ENCODE assay signal across 9 cellular contexts in the genomic region with DNA sequence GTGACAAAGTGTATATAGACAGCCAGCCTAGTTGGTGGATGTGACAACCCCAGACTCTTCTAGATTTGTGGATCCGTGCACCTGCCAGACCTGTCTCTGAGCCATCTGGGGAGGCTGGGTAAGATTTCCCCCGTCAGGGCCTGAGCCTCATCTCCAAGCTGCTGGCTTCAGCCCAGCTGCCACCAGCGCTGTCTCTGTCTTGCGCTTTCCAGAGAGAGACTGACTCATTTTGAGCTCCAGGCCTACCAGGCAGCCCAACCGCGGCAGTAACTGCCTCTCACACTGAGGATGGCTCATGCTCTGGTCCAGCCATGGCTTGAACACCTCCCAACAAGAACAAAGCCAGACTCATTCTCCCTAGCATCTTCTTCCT. TPM values are rescaled to one million over a fixed set of nuclear protein-coding genes. Genes with fewer than 3 reads are reported as not detected.
A peak's percentile ranks its signal among the peaks of the same experiment; 100 is the strongest.
DNase-seq lines count a peak whose midpoint lies in the region; ATAC-seq, FAIRE-seq and TF ChIP-seq lines count a peak whose summit lies in the region.
"Had no signal": no experiment of that assay in that cellular context is flagged by ENCODE, and none has a peak within 500 bp of the region (broad histone marks: within the 10 kb centered on the region; RNA-seq: fewer than 3 reads in every experiment).

No MANE protein-coding gene starts in this region.

- peak overlapping the region; percentile 89 for H3K9ac ChIP-seq in GM12878 (ENCODE audit: control insufficient read depth, insufficient read depth, low read length)
- H3K9ac ChIP-seq in neural progenitor cell = no peak overlapping the region
- no peak overlapping the region for H3K9ac ChIP-seq in MM.1S (ENCODE audit: low read length)

- peak overlapping the region; percentile 88 for H3K4me2 ChIP-seq in OCI-LY7 (ENCODE audit: low read length)
- peak overlapping the region; percentile 63 for H3K4me2 ChIP-seq in GM12878 (ENCODE audit: control insufficient read depth, insufficient read depth)
- no peak overlapping the region for H3K4me2 ChIP-seq in neural progenitor cell
- H3K4me2 ChIP-seq in MM.1S (ENCODE audit: low read depth, low read length) = no peak overlapping the region

- TF ChIP-seq CTCF in GM20000 (IDR thresholded peaks at IDR 0.05; ENCODE audit: extremely low read depth, missing control alignments) (no peak), OCI-LY7 (conservative IDR thresholded peaks at IDR 0.05; ENCODE audit: low read length) (no peak), GM12878 (IDR thresholded peaks at IDR 0.05 in 2 of 3, conservative IDR thresholded peaks at IDR 0.05 in 1 of 3; ENCODE audit: control insufficient read depth in 2 of 3, extremely low read depth in 1 of 3, insufficient read depth in 1 of 3, low read depth in 3 of 3, low read length in 3 of 3) (no peak), neural progenitor cell (IDR thresholded peaks at IDR 0.05) (no peak), tibial nerve (IDR thresholded peaks at IDR 0.05) (no peak), MM.1S (IDR thresholded peaks at IDR 0.05; ENCODE audit: low read length) (no peak)

- H3K9me3 Mint-ChIP-seq in neural progenitor cell = no peaks in the 10 kb centered on the region

- peak overlapping the region; percentile 53 for H3K27ac ChIP-seq in OCI-LY7 (ENCODE audit: low read depth, low read length, poor library complexity, severe bottlenecking)
- H3K27ac ChIP-seq in GM12878 (ENCODE audit: control insufficient read depth, insufficient read depth) = peak overlapping the region; percentile 74
- H3K27ac ChIP-seq in neural progenitor cell = no peak overlapping the region
- peak overlapping the region in 2 of 4 donors; percentile 3 to 8 for H3K27ac ChIP-seq in tibial nerve
- H3K27ac ChIP-seq in MM.1S (ENCODE audit: low read length) = no peak overlapping the region
- H3K27ac ChIP-seq: ascending aorta had no signal

- H3K4me1 Mint-ChIP-seq in neural progenitor cell = peaks cover 23% of the 10 kb centered on the region

- SMC1A ChIA-PET in GM12878 (lab: Charles Lee; ENCODE audit: uncharacterized antibody, unreplicated experiment) = interaction anchor here (0.7 to 5.4 kb wide), 9 partner anchors 8 to 173 kb away, joined by 3 to 65 read pairs (median 5); a partner anchor contains a TSS

- H3K4me3 ChIP-seq in OCI-LY7 (ENCODE audit: low read depth, low read length, poor library complexity, severe bottlenecking) (peak overlapping the region; percentile 98), GM12878 (peak overlapping the region; percentile 97), neural progenitor cell (no peak overlapping the region), tibial nerve (no peak overlapping the region), MM.1S (ENCODE audit: low read length) (no peak overlapping the region)
- H3K4me3 ChIP-seq: ascending aorta had no signal

- no peak for TF ChIP-seq POLR2A in GM12878 (IDR thresholded peaks at IDR 0.05; ENCODE audit: low read depth, low read length)
- no peak for TF ChIP-seq POLR2A in tibial nerve (IDR thresholded peaks at IDR 0.05)

- no peaks in the 10 kb centered on the region for H3K79me2 ChIP-seq in OCI-LY7 (ENCODE audit: insufficient read depth, low read depth, low read length)
- peaks cover 42% of the 10 kb centered on the region for H3K79me2 ChIP-seq in GM12878 (ENCODE audit: control insufficient read depth, insufficient read depth, low read length)
- H3K79me2 ChIP-seq in neural progenitor cell (ENCODE audit: low read depth) = peaks cover 38% of the 10 kb centered on the region
- H3K79me2 ChIP-seq in MM.1S (ENCODE audit: low read length) = no peaks in the 10 kb centered on the region; the same call in 1 of the 2 replicates

- DNase-seq in Ammon's horn (ENCODE audit: low spot score) (peak; percentile 65), GM20000 (ENCODE audit: low spot score) (peak; percentile 56), OCI-LY7 (ENCODE audit: low spot score) (peak; percentile 27), GM12878 (ENCODE audit: low read depth, low spot score) (peak; percentile 53), neural progenitor cell (ENCODE audit: low spot score) (no peak), putamen (ENCODE audit: low spot score) (no peak), tibial nerve (ENCODE audit: low spot score in 2 of 2) (no peak), MM.1S (no peak)

- H3K9me2 ChIP-seq in OCI-LY7 (ENCODE audit: insufficient read depth, low read length) (no peaks in the 10 kb centered on the region), MM.1S (replicated peaks; ENCODE audit: insufficient read depth, low read length) (no peaks in the 10 kb centered on the region)

- peaks cover 48% of the 10 kb centered on the region for H3K4me1 ChIP-seq in OCI-LY7 (ENCODE audit: insufficient read depth, low read length, poor library complexity, severe bottlenecking)
- H3K4me1 ChIP-seq in GM12878 (ENCODE audit: control insufficient read depth, insufficient read depth, low read length) = peaks cover 36% of the 10 kb centered on the region
- peaks cover 15% of the 10 kb centered on the region for H3K4me1 ChIP-seq in neural progenitor cell
- H3K4me1 ChIP-seq in tibial nerve = peaks cover 0 to 45% (median 29%) of the 10 kb centered on the region in 4 donors
- H3K4me1 ChIP-seq in MM.1S (ENCODE audit: low read length) = peaks cover 8% of the 10 kb centered on the region; the same call in 1 of the 2 replicates

- H4K20me1 ChIP-seq in OCI-LY7 (ENCODE audit: insufficient read depth, low read length) (no peaks in the 10 kb centered on the region), GM12878 (ENCODE audit: control insufficient read depth, insufficient read depth) (no peaks in the 10 kb centered on the region), neural progenitor cell (ENCODE audit: low read depth) (peaks cover 41% of the 10 kb centered on the region), MM.1S (ENCODE audit: insufficient read depth, low read length) (no peaks in the 10 kb centered on the region)

- no peak for TF ChIP-seq EP300 in GM12878 (IDR thresholded peaks at IDR 0.05; ENCODE audit: borderline replicate concordance in 1 of 2, control insufficient read depth in 1 of 2, low read depth in 2 of 2, low read length in 2 of 2)
- TF ChIP-seq EP300 in tibial nerve (IDR thresholded peaks at IDR 0.05) = no peak

- BruUV-seq in OCI-LY7 (replicated peaks; lab: Mats Ljungman, UMichigan) (no TSS peak), GM12878 (replicated peaks; lab: Mats Ljungman, UMichigan) (no TSS peak)

- CTCF ChIA-PET in OCI-LY7 (lab: Charles Lee; ENCODE audit: unreplicated experiment) = no interaction called here
- CTCF ChIA-PET in GM12878 (lab: Yijun Ruan, JAX) = interaction anchor here (0.7 to 5.2 kb wide), 15 partner anchors 10 to 338 kb away, joined by 3 to 62 read pairs (median 5); a partner anchor contains a TSS

- no peak overlapping the region for H3K27ac Mint-ChIP-seq in neural progenitor cell

- intact Hi-C loops in OCI-LY7 (cut with micrococcal nuclease; ENCODE audit: unreplicated experiment) (loop anchor here (10.0 kb wide), 1 partner anchor 472 kb away; a partner anchor contains a TSS), GM12878 (cut with micrococcal nuclease; ENCODE audit: unreplicated experiment) (loop anchor here (1.0 to 2.0 kb wide), 3 partner anchors 18 to 190 kb away; a partner anchor contains a TSS)

- POLR2A ChIA-PET in OCI-LY7 (lab: Charles Lee) = interaction anchor here (0.5 to 1.4 kb wide), 3 partner anchors 74 to 241 kb away, joined by 3 read pairs; no protein-coding TSS in a partner anchor
- POLR2A ChIA-PET in GM12878 (lab: Charles Lee) = interaction anchor here (0.5 to 3.3 kb wide), 11 partner anchors 13 to 356 kb away, joined by 3 to 22 read pairs (median 5); a partner anchor contains a TSS

- peaks cover 16% of the 10 kb centered on the region for H3K27me3 Mint-ChIP-seq in neural progenitor cell (ENCODE audit: insufficient read depth, low read depth)

- WGBS in GM12878 (ENCODE audit: insufficient coverage, insufficient replicate concordance, low lambda C conversion rate, missing lambda C conversion rate) = 2% methylated on average over 6 of the region's 6 CpGs
- WGBS in tibial nerve, 2 donors = 71 to 74% methylated on average over 6 of the region's 6 CpGs

- H3K36me3 Mint-ChIP-seq in neural progenitor cell = peaks cover 12% of the 10 kb centered on the region

- H3K9me3 ChIP-seq in OCI-LY7 (ENCODE audit: low read length) (no peaks in the 10 kb centered on the region), GM12878 (replicated peaks; ENCODE audit: control insufficient read depth, insufficient read depth, low read length) (no peaks in the 10 kb centered on the region; the same call in 2 of the 3 replicates), neural progenitor cell (ENCODE audit: low read depth) (no peaks in the 10 kb centered on the region), tibial nerve (no peaks in the 10 kb centered on the region), MM.1S (replicated peaks; ENCODE audit: insufficient read depth, low read length) (no peaks in the 10 kb centered on the region)
- H3K9me3 ChIP-seq: ascending aorta had no signal

- peak; percentile 95 for FAIRE-seq in GM12878 (lab: Jason Lieb, UNC)

- H3K36me3 ChIP-seq in OCI-LY7 (ENCODE audit: insufficient read depth, low read length) = peaks cover 57% of the 10 kb centered on the region
- peaks cover 28 to 29% of the 10 kb centered on the region in 2 experiments for H3K36me3 ChIP-seq in GM12878 (ENCODE audit: control insufficient read depth in 2 of 2, insufficient read depth in 2 of 2, low read length in 1 of 2)
- no peaks in the 10 kb centered on the region for H3K36me3 ChIP-seq in neural progenitor cell
- peaks cover 0 to 65% (median 16%) of the 10 kb centered on the region in 3 donors for H3K36me3 ChIP-seq in tibial nerve
- 0 out of 2 replicates have a peak, but pooled peaks cover 3% of the 10 kb centered on the region for H3K36me3 ChIP-seq in MM.1S (replicated peaks; ENCODE audit: insufficient read depth, low read length)

- H2AFZ ChIP-seq in OCI-LY7 (ENCODE audit: low read length) (no peak overlapping the region), GM12878 (ENCODE audit: control insufficient read depth, low read depth, low read length) (no peak overlapping the region), neural progenitor cell (replicated peaks) (no peak overlapping the region), MM.1S (ENCODE audit: low read length) (no peak overlapping the region)

- H3F3A ChIP-seq in neural progenitor cell (ENCODE audit: low read depth) = peaks cover 28% of the 10 kb centered on the region
- peaks cover 18% of the 10 kb centered on the region; the same call in 1 of the 2 replicates for H3F3A ChIP-seq in MM.1S (ENCODE audit: insufficient read depth, low read length)

- ATAC-seq in GM12878 = peak; percentile 50

- H3K27me3 ChIP-seq in GM12878 (replicated peaks in 1 of 2; ENCODE audit: control insufficient read depth in 2 of 2, insufficient read depth in 2 of 2, low read length in 1 of 2) = no peaks in the 10 kb centered on the region
- H3K27me3 ChIP-seq in neural progenitor cell = no peaks in the 10 kb centered on the region
- no peaks in the 10 kb centered on the region for H3K27me3 ChIP-seq in tibial nerve
- no peaks in the 10 kb centered on the region for H3K27me3 ChIP-seq in MM.1S (replicated peaks; ENCODE audit: insufficient read depth, low read length)
- H3K27me3 ChIP-seq: ascending aorta had no signal

- RAD21 ChIA-PET in GM12878 (lab: Charles Lee; ENCODE audit: unreplicated experiment) = interaction anchor here (1.2 to 3.7 kb wide), 10 partner anchors 17 to 240 kb away, joined by 3 to 52 read pairs (median 7); a partner anchor contains a TSS

- in situ Hi-C loops in GM12878 (cut with MboI) = loop anchor here (25.0 kb wide), 1 partner anchor 174 kb away; a partner anchor contains a TSS

- H3K4me3 Mint-ChIP-seq in neural progenitor cell = peak overlapping the region; percentile 92

- no peak for TF ChIP-seq RAD21 in GM12878 (IDR thresholded peaks at IDR 0.05; ENCODE audit: insufficient read depth, low read depth, low read length)

RNA-seq across cellular contexts. Expression of a gene that starts 26.4 kb away (rescaled TPM):
- 31.7 and 35.9 TPM in 2 replicates for total RNA-seq in OCI-LY7 (2014; rRNA removed; shearing (Covaris generic))
- total RNA-seq in OCI-LY7 (2022) (56.7 and 66.2 TPM in 2 replicates), GM12878 (2014; rRNA removed) (40.3 and 42.1 TPM in 2 replicates), GM12878 (2014; rRNA removed; fragmentation: Illumina TruSeq; extraction: Trizol) (52.5 and 57.3 TPM in 2 replicates), GM12878 (2021) (74.3 and 80.6 TPM in 2 replicates), neural progenitor cell (ENCODE audit: low replicate concordance) (16.8 and 22.0 TPM in 2 replicates), tibial nerve (10 to 100 TPM; 18.2 to 39.6 (median 26.8) TPM)
- total RNA-seq in GM12878 (2013; cell fraction: nucleolus; rRNA removed) = 30.0 and 34.7 TPM in 2 replicates
- 26.2 TPM for polyA plus RNA-seq in GM12878 (2011; ENCODE audit: low read depth)
- polyA plus RNA-seq in GM12878 (2011; rRNA removed) (17.2 and 18.8 TPM in 2 replicates), GM12878 (2014; fragmentation: Illumina TruSeq; extraction: Trizol) (64.9 and 65.2 TPM in 2 replicates), GM12878 (2014; fragmentation: Nextera tagmentation; extraction: Ambion mirVana) (10 to 100 TPM; 13.8 to 24.7 TPM), GM12878 (2014; rRNA removed) (31.6 and 36.4 TPM in 2 replicates), GM12878 (2016; fragmentation: Nextera tagmentation; extraction: Ambion mirVana) (10 to 100 TPM; 74.5 to 76.6 TPM)
- polyA plus RNA-seq in GM12878 (2011; cell fraction: cytosol; rRNA removed) = 13.0 and 14.4 TPM in 2 replicates
- 20.7 and 30.4 TPM in 2 replicates for polyA plus RNA-seq in GM12878 (2011; cell fraction: nucleus; rRNA removed)
- polyA plus RNA-seq in GM12878 (2012) = 33.0 and 35.7 TPM in 2 replicates
- polyA minus RNA-seq in GM12878 (2011; rRNA and poly(A)+ RNA removed) = 14.1 and 15.1 TPM in 2 replicates
- polyA minus RNA-seq in GM12878 (2011; cell fraction: cytosol; rRNA and poly(A)+ RNA removed) = 15.6 and 17.3 TPM in 2 replicates
- polyA minus RNA-seq in GM12878 (2011; cell fraction: nucleus; rRNA and poly(A)+ RNA removed) = 6.8 and 11.3 TPM in 2 replicates

RNA-seq across cellular contexts. Expression of a gene that starts 26.6 kb away (rescaled TPM):
- 5.3 and 6.5 TPM in 2 replicates for total RNA-seq in OCI-LY7 (2014; rRNA removed; shearing (Covaris generic))
- total RNA-seq in OCI-LY7 (2022) = 8.9 and 9.1 TPM in 2 replicates
- total RNA-seq in GM12878 (2013; cell fraction: nucleolus; rRNA removed) = 1.9 and 2.9 TPM in 2 replicates
- 2.3 and 2.5 TPM in 2 replicates for total RNA-seq in GM12878 (2014; rRNA removed)
- 2.4 and 2.9 TPM in 2 replicates for total RNA-seq in GM12878 (2014; rRNA removed; fragmentation: Illumina TruSeq; extraction: Trizol)
- total RNA-seq in GM12878 (2021) = 3.0 and 3.6 TPM in 2 replicates
- polyA plus RNA-seq in GM12878 (2011; ENCODE audit: low read depth) = 0.94 TPM
- 1.3 and 1.5 TPM in 2 replicates for polyA plus RNA-seq in GM12878 (2011; rRNA removed)
- 0.70 and 1.1 TPM in 2 replicates for polyA plus RNA-seq in GM12878 (2011; cell fraction: cytosol; rRNA removed)
- 0.72 and 1.1 TPM in 2 replicates for polyA plus RNA-seq in GM12878 (2011; cell fraction: nucleus; rRNA removed)
- 2.6 and 2.7 TPM in 2 replicates for polyA plus RNA-seq in GM12878 (2012)
- polyA plus RNA-seq in GM12878 (2014; fragmentation: Illumina TruSeq; extraction: Trizol) = 2.3 TPM in 2 replicates
- 1 to 10 TPM; 1.1 to 1.6 TPM for polyA plus RNA-seq in GM12878 (2014; fragmentation: Nextera tagmentation; extraction: Ambion mirVana)
- 2.9 and 3.0 TPM in 2 replicates for polyA plus RNA-seq in GM12878 (2014; rRNA removed)
- polyA plus RNA-seq in GM12878 (2016; fragmentation: Nextera tagmentation; extraction: Ambion mirVana) = 1 to 10 TPM; 3.4 to 4.0 TPM
- 0.72 and 1.2 TPM in 2 replicates for polyA minus RNA-seq in GM12878 (2011; rRNA and poly(A)+ RNA removed)
- polyA minus RNA-seq in GM12878 (2011; cell fraction: cytosol; rRNA and poly(A)+ RNA removed) = 0.83 and 1.1 TPM in 2 replicates
- 0.36 and 1.1 TPM in 2 replicates for polyA minus RNA-seq in GM12878 (2011; cell fraction: nucleus; rRNA and poly(A)+ RNA removed)
- total RNA-seq in neural progenitor cell (ENCODE audit: low replicate concordance) = 1.3 and 3.2 TPM in 2 replicates
- total RNA-seq in tibial nerve = 10 to 100 TPM in 1 of 4 donors, 1 to 10 TPM in 3; 6.1 to 15.1 (median 9.3) TPM

Comparison
In these comparisons a context has a peak if more than half of its experiments do, and no peak if none do; other contexts are left out.
1. DNase-seq: peak in Ammon's horn (single experiment), GM20000 (single experiment), OCI-LY7 (single experiment) and GM12878 (single experiment); none in neural progenitor cell (single experiment), putamen (single experiment), tibial nerve (0 of 2) and MM.1S (single experiment).
2. H3K27ac ChIP-seq: peak in OCI-LY7 (single experiment) and GM12878 (single experiment); none in neural progenitor cell (single experiment) and MM.1S (single experiment).
3. H3K4me2 ChIP-seq: peak in OCI-LY7 (single experiment) and GM12878 (single experiment); none in neural progenitor cell (single experiment) and MM.1S (single experiment).
4. H3K4me3 ChIP-seq: peak in OCI-LY7 (single experiment) and GM12878 (single experiment); none in neural progenitor cell (single experiment), tibial nerve (0 of 4) and MM.1S (single experiment).